3 cellular contexts compared by ENCODE assay signal in genomic region chr12:51925400-51926063, GRCh38.
TF ChIP-seq lines count a peak whose summit lies in the region.

No MANE protein-coding gene starts in this region.

TF ChIP-seq in SK-N-SH, 30 proteins besides CTCF, POLR2A, EP300 and RAD21:
- TF ChIP-seq POLR2AphosphoS5 (IDR thresholded peaks at IDR 0.05; ENCODE audit: low read depth, low read length) (no peak), RFX5 (IDR thresholded peaks at IDR 0.05; ENCODE audit: low read length) (no peak), GATA2 (CRISPR knock-in tag; IDR thresholded peaks at IDR 0.05) (peak; percentile 45; the same call in 1 of the 2 replicates), PBX3 (IDR thresholded peaks at IDR 0.05) (no peak), ELF1 (IDR thresholded peaks at IDR 0.05) (no peak)
TF ChIP-seq in SK-N-SH: peak in this region for 1.

TF ChIP-seq in SK-N-SH treated with all-trans-retinoic acid at 6 μM for 48 hours, 23 proteins besides CTCF, POLR2A, EP300 and RAD21:
- TF ChIP-seq TOX (CRISPR knock-in tag; IDR thresholded peaks at IDR 0.05; ENCODE audit: borderline replicate concordance), result no peak
- no peak for TF ChIP-seq ZFP3 (CRISPR knock-in tag; IDR thresholded peaks at IDR 0.05)
- TF ChIP-seq PATZ1 (CRISPR knock-in tag; IDR thresholded peaks at IDR 0.05; ENCODE audit: borderline replicate concordance), result no peak
- TF ChIP-seq CREB5 (CRISPR knock-in tag; IDR thresholded peaks at IDR 0.05; ENCODE audit: low read depth), result no peak
- TF ChIP-seq ZC3H10 (CRISPR knock-in tag; IDR thresholded peaks at IDR 0.05), result no peak

TF ChIP-seq in HepG2, 621 proteins besides CTCF, POLR2A, EP300 and RAD21:
- TF ChIP-seq TEF (CRISPR knock-in tag; IDR thresholded peaks at IDR 0.05), result no peak
- no peak for TF ChIP-seq KDM5A (IDR thresholded peaks at IDR 0.05; ENCODE audit: borderline replicate concordance, low read length)
- no peak for TF ChIP-seq ZFP36L1 (CRISPR knock-in tag; IDR thresholded peaks at IDR 0.05)
- TF ChIP-seq ZFX (CRISPR knock-in tag; IDR thresholded peaks at IDR 0.05; ENCODE audit: low read depth), result no peak
- no peak for TF ChIP-seq SMYD3 (CRISPR knock-in tag; IDR thresholded peaks at IDR 0.05)
- TF ChIP-seq, protein P1, sequence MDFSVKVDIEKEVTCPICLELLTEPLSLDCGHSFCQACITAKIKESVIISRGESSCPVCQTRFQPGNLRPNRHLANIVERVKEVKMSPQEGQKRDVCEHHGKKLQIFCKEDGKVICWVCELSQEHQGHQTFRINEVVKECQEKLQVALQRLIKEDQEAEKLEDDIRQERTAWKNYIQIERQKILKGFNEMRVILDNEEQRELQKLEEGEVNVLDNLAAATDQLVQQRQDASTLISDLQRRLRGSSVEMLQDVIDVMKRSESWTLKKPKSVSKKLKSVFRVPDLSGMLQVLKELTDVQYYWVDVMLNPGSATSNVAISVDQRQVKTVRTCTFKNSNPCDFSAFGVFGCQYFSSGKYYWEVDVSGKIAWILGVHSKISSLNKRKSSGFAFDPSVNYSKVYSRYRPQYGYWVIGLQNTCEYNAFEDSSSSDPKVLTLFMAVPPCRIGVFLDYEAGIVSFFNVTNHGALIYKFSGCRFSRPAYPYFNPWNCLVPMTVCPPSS (IDR thresholded peaks at IDR 0.05), result no peak
- no peak for TF ChIP-seq ZSCAN29 (CRISPR knock-in tag; conservative IDR thresholded peaks at IDR 0.05)
- TF ChIP-seq, protein P2, sequence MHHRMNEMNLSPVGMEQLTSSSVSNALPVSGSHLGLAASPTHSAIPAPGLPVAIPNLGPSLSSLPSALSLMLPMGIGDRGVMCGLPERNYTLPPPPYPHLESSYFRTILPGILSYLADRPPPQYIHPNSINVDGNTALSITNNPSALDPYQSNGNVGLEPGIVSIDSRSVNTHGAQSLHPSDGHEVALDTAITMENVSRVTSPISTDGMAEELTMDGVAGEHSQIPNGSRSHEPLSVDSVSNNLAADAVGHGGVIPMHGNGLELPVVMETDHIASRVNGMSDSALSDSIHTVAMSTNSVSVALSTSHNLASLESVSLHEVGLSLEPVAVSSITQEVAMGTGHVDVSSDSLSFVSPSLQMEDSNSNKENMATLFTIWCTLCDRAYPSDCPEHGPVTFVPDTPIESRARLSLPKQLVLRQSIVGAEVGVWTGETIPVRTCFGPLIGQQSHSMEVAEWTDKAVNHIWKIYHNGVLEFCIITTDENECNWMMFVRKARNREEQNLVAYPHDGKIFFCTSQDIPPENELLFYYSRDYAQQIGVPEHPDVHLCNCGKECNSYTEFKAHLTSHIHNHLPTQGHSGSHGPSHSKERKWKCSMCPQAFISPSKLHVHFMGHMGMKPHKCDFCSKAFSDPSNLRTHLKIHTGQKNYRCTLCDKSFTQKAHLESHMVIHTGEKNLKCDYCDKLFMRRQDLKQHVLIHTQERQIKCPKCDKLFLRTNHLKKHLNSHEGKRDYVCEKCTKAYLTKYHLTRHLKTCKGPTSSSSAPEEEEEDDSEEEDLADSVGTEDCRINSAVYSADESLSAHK (CRISPR knock-in tag; IDR thresholded peaks at IDR 0.05; ENCODE audit: borderline replicate concordance), result no peak
